Comparison of ENCODE assay signal across 30 cellular contexts in the genomic region with DNA sequence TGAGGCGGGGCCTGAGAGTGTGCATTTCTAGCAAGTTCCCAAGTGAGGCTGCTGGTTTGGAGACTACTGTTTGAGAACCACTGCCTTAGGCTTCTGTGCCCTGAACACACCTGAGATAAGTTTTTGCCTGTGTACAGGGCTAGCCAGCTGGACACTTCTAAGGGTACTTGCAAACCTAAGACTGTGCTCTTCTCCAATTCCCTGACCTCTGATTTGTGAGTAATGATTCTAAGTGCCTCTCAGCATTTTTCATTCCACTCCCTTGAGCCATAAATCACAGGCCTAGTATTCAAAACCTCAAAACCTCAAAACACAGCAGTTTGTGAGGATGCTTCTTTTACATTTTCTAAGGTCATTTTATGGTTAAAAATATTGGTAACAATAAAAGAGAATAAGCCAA.
A peak's percentile ranks its signal among the peaks of the same experiment; 100 is the strongest.
DNase-seq lines count a peak whose midpoint lies in the region; ATAC-seq, FAIRE-seq and TF ChIP-seq lines count a peak whose summit lies in the region.
"Had no signal": no experiment of that assay in that cellular context is flagged by ENCODE, and none has a peak within 500 bp of the region (broad histone marks: within the 10 kb centered on the region; RNA-seq: fewer than 3 reads in every experiment).

No MANE protein-coding gene starts in this region.

- H3K36me3 ChIP-seq in mesenchymal stem cell (ENCODE audit: control insufficient read depth in 1 of 2, insufficient read depth in 2 of 2, low read depth in 1 of 2, low read length in 2 of 2) (no peaks in the 10 kb centered on the region), small intestine (ENCODE audit: control insufficient read depth in 2 of 2, insufficient read depth in 2 of 2, low read length in 2 of 2) (no peaks in the 10 kb centered on the region)
- H3K36me3 ChIP-seq: left ventricle myocardium inferior, ovary, right atrium auricular region, transverse colon had no signal

- FAIRE-seq in HTR-8/SVneo (lab: Jason Lieb, UNC) (no peak), small intestine (lab: Jason Lieb, UNC) (no peak)
- FAIRE-seq: A204.1, GM12878 had no signal

- H3K9me3 ChIP-seq in mesenchymal stem cell (ENCODE audit: control insufficient read depth, low read length), result no peaks in the 10 kb centered on the region
- H3K9me3 ChIP-seq in small intestine (ENCODE audit: control insufficient read depth, low read depth), result no peaks in the 10 kb centered on the region
- H3K9me3 ChIP-seq: left ventricle myocardium inferior, ovary, right atrium auricular region, stomach, transverse colon had no signal

- H2BK15ac ChIP-seq in mesenchymal stem cell (ENCODE audit: low read depth, poor library complexity, severe bottlenecking), result no peak overlapping the region

- peak overlapping the region in 1 of 2 experiments; percentile 24 for H2BK12ac ChIP-seq in mesenchymal stem cell (ENCODE audit: low read length in 2 of 2)

- ATAC-seq in HG03354 (IDR thresholded peaks at IDR 0.05; ENCODE audit: poor library complexity, severe bottlenecking, unreplicated experiment), result no peak
- ATAC-seq in sciatic nerve, result no peak
- ATAC-seq: activated T-cell treated with anti-CD3 and anti-CD28 coated beads, Interleukin-2, amount 50 U/mL, for 72 hours; CD8-positive, alpha-beta T cell; natural killer cell treated with Interleukin-12 subunit alpha and Interleukin-12 subunit beta and Interleukin-15 and Interleukin-18, amount 100 ng/mL, for 72 hours had no signal

- TF ChIP-seq CTCF in AG10803 (conservative IDR thresholded peaks at IDR 0.05; ENCODE audit: low read length) (no peak), choroid plexus epithelial cell (conservative IDR thresholded peaks at IDR 0.05; ENCODE audit: low read depth, low read length) (no peak)

- H3K18ac ChIP-seq in mesenchymal stem cell (ENCODE audit: low read depth in 1 of 2, low read length in 2 of 2), result no peak overlapping the region

- no peak overlapping the region for H2AFZ ChIP-seq in mesenchymal stem cell (ENCODE audit: low read depth, low read length)

- no peaks in the 10 kb centered on the region for H3K27me3 ChIP-seq in mesenchymal stem cell (ENCODE audit: control insufficient read depth in 1 of 2, insufficient read depth in 1 of 2, low read length in 2 of 2)
- H3K27me3 ChIP-seq in small intestine (ENCODE audit: control insufficient read depth in 2 of 2, insufficient read depth in 2 of 2, low read length in 2 of 2), result no peaks in the 10 kb centered on the region
- H3K27me3 ChIP-seq: dorsolateral prefrontal cortex, ovary, right atrium auricular region, stomach, transverse colon had no signal

- H3K23ac ChIP-seq in mesenchymal stem cell (ENCODE audit: low read length in 2 of 2), result no peak overlapping the region

- no peak overlapping the region for H3K4me2 ChIP-seq in mesenchymal stem cell (ENCODE audit: low read length, poor library complexity, severe bottlenecking)

- H3K4me1 ChIP-seq in mesenchymal stem cell (ENCODE audit: control insufficient read depth, insufficient read depth, low read depth, low read length) (peaks cover 6% of the 10 kb centered on the region), small intestine (ENCODE audit: control insufficient read depth in 2 of 2, insufficient read depth in 1 of 2, low read depth in 1 of 2, low read length in 1 of 2) (no peaks in the 10 kb centered on the region)
- H3K4me1 ChIP-seq: left ventricle myocardium inferior, right atrium auricular region, stomach, transverse colon had no signal

- H3K4me3 ChIP-seq in AG10803 (ENCODE audit: low read length), result no peak overlapping the region
- H3K4me3 ChIP-seq in choroid plexus epithelial cell (ENCODE audit: low read depth, low read length), result no peak overlapping the region
- no peak overlapping the region for H3K4me3 ChIP-seq in mesenchymal stem cell (ENCODE audit: insufficient read depth in 1 of 2, low read depth in 1 of 2, low read length in 2 of 2)
- no peak overlapping the region for H3K4me3 ChIP-seq in small intestine (ENCODE audit: low read depth in 1 of 2, low read length in 2 of 2)
- H3K4me3 ChIP-seq: dorsolateral prefrontal cortex, GM12878, left ventricle myocardium inferior, ovary, right atrium auricular region, stomach, transverse colon had no signal

- no peak overlapping the region for H3K27ac ChIP-seq in mesenchymal stem cell (ENCODE audit: low read length, poor library complexity, severe bottlenecking)
- no peak overlapping the region for H3K27ac ChIP-seq in small intestine (ENCODE audit: low read depth in 1 of 2, low read length in 1 of 2)
- H3K27ac ChIP-seq: dorsolateral prefrontal cortex, left ventricle myocardium inferior, ovary, right atrium auricular region, stomach, transverse colon, VCaP had no signal

- H3K14ac ChIP-seq in mesenchymal stem cell (ENCODE audit: low read length in 2 of 2), result no peak overlapping the region

- H3K79me1 ChIP-seq in mesenchymal stem cell (replicated peaks; ENCODE audit: low read length, poor library complexity, severe bottlenecking), result no peaks in the 10 kb centered on the region

- H2BK5ac ChIP-seq in mesenchymal stem cell (ENCODE audit: low read depth, low read length, poor library complexity, severe bottlenecking), result no peak overlapping the region

- no peak overlapping the region for H3K4ac ChIP-seq in mesenchymal stem cell (ENCODE audit: low read depth in 1 of 2, low read length in 2 of 2)

- intact Hi-C loops in sciatic nerve (cut with DNase I), result no loop called here

- H2AK5ac ChIP-seq in mesenchymal stem cell (ENCODE audit: low read length, severe bottlenecking), result no peak overlapping the region

- H2BK120ac ChIP-seq in mesenchymal stem cell (ENCODE audit: low read depth, low read length), result no peak overlapping the region

- H4K8ac ChIP-seq in mesenchymal stem cell (ENCODE audit: low read length), result no peak overlapping the region

- peak; percentile 29 for DNase-seq in AG10803 (ENCODE audit: low read depth)
- DNase-seq in HTR-8/SVneo (ENCODE audit: insufficient read length, low spot score), result peak; percentile 3
- DNase-seq in choroid plexus epithelial cell (ENCODE audit: low read depth), result peak; percentile 78
- DNase-seq in mesenchymal stem cell, result peak; percentile 57
- DNase-seq in small intestine, result no peak
- DNase-seq in sciatic nerve (ENCODE audit: low spot score), result no peak
- no peak for DNase-seq in cerebellum (ENCODE audit: low spot score)
- DNase-seq: activated CD4-positive, alpha-beta T cell treated with anti-CD3 and anti-CD28 coated beads for 48 hours; activated naive CD4-positive, alpha-beta T cell treated with anti-CD3 and anti-CD28 coated beads for 36 hours; activated T-cell treated with anti-CD3 and anti-CD28 coated beads, Interleukin-2, amount 50 U/mL, for 72 hours; amygdala; CD8-positive, alpha-beta T cell; central memory CD4-positive, alpha-beta T cell; dorsolateral prefrontal cortex; left ventricle myocardium inferior; midbrain; NCI-H1105 treated with DMSO at 0.1 percent for 48 hours; NCI-H2029 treated with DMSO at 0.1 percent for 48 hours; NCI-H2227 treated with DMSO at 0.1 percent for 48 hours; NCI-H69; ovary; stimulated activated CD8-positive, alpha-beta memory T cell treated with anti-CD3 and anti-CD28 coated beads, Interleukin-4, amount 100 ng/mL, for 48 hours; stomach; transverse colon had no signal

- no peak overlapping the region for H3K9ac ChIP-seq in mesenchymal stem cell (ENCODE audit: low read length)

- 95% methylated on average over 1 of the region's 1 CpG for WGBS in mesenchymal stem cell
- WGBS in small intestine, 3 donors, result 94 to 100% (median 95%) methylated on average over 1 of the region's 1 CpG

- no peak overlapping the region for H4K91ac ChIP-seq in mesenchymal stem cell (ENCODE audit: low read length)

Comparison
In these comparisons a context has a peak if more than half of its experiments do, and no peak if none do; other contexts are left out.
1. DNase-seq: peak in AG10803 (single experiment), HTR-8/SVneo (single experiment), choroid plexus epithelial cell (single experiment) and mesenchymal stem cell (single experiment); none in small intestine (single experiment), sciatic nerve (single experiment) and cerebellum (single experiment).